17 cellular contexts compared by ENCODE assay signal in the genomic region with DNA sequence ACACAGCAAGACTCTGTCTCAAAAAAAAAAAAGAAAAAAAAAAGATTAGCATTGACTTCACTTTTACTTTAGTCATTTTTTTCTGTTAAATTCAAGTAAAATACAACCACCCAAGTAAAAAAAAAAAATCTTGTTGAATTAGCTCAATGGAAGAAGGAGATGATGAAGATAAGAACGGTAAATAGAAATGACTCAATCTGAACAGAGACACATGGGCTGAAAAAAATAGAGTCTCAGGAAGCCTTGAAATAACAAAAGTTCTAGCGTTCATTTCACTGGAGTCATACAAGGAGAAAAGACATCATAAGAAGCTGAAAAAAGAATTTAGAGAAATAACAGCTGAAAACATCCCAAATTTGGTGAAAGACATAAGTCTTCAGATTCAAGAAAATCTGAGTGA.
DNase-seq lines count a peak whose midpoint lies in the region; ATAC-seq and TF ChIP-seq lines count a peak whose summit lies in the region.
"Had no signal": no experiment of that assay in that cellular context is flagged by ENCODE, and none has a peak within 500 bp of the region (broad histone marks: within the 10 kb centered on the region; RNA-seq: fewer than 3 reads in every experiment).

No MANE protein-coding gene starts in this region.

- peak; percentile 48 to 63 for ATAC-seq in activated CD4-positive, CD25-positive, alpha-beta regulatory T cell treated with anti-CD3 and anti-CD28 coated beads, Interleukin-2, amount 50 U/mL, for 24 hours
- peak; percentile 64 for ATAC-seq in stimulated activated effector memory CD8-positive, alpha-beta T cell treated with anti-CD3 and anti-CD28 coated beads, Interleukin-12 subunit alpha, Interleukin-12 subunit beta, amount 100 ng/mL, for 72 hours
- ATAC-seq: Panc1 had no signal

- TF ChIP-seq CTCF in chondrocyte (IDR thresholded peaks at IDR 0.05): no peak

- peaks cover 4% of the 10 kb centered on the region for H3K9me3 Mint-ChIP-seq in activated naive CD8-positive, alpha-beta T cell (ENCODE audit: low read depth)
- peaks cover 4% of the 10 kb centered on the region for H3K9me3 Mint-ChIP-seq in activated naive CD8-positive, alpha-beta T cell treated with anti-CD3 and anti-CD28 coated beads for 36 hours
- H3K9me3 Mint-ChIP-seq in chondrocyte (ENCODE audit: low read depth): peaks cover 4% of the 10 kb centered on the region
- no peaks in the 10 kb centered on the region for H3K9me3 Mint-ChIP-seq in stimulated activated effector memory CD8-positive, alpha-beta T cell treated with anti-CD3 and anti-CD28 coated beads, Interleukin-12 subunit alpha, Interleukin-12 subunit beta, amount 100 ng/mL, for 72 hours

- POLR2A ChIA-PET in HEK293T (lab: Yijun Ruan, JAX): interaction anchor here (0.6 to 0.8 kb wide), 2 partner anchors 37 to 75 kb away, joined by 3 to 4 read pairs; a partner anchor contains a TSS

- H3K4me3 Mint-ChIP-seq in activated naive CD8-positive, alpha-beta T cell: peak overlapping the region; percentile 42
- no peak overlapping the region for H3K4me3 Mint-ChIP-seq in activated naive CD8-positive, alpha-beta T cell treated with anti-CD3 and anti-CD28 coated beads for 36 hours
- no peak overlapping the region for H3K4me3 Mint-ChIP-seq in chondrocyte (ENCODE audit: unreplicated experiment)
- peak overlapping the region; percentile 22 for H3K4me3 Mint-ChIP-seq in stimulated activated effector memory CD8-positive, alpha-beta T cell treated with anti-CD3 and anti-CD28 coated beads, Interleukin-12 subunit alpha, Interleukin-12 subunit beta, amount 100 ng/mL, for 72 hours
- H3K4me3 Mint-ChIP-seq: CD8-positive, alpha-beta memory T cell had no signal

- DNase-seq in activated CD4-positive, CD25-positive, alpha-beta regulatory T cell treated with anti-CD3 and anti-CD28 coated beads, Interleukin-2, amount 50 U/mL, for 72 hours: no peak
- no peak for DNase-seq in activated naive CD8-positive, alpha-beta T cell treated with anti-CD3 and anti-CD28 coated beads for 36 hours
- DNase-seq in chondrocyte (ENCODE audit: low spot score) (no peak), HEK293T (ENCODE audit: extremely low spot score) (no peak), pons (ENCODE audit: low spot score) (no peak)
- DNase-seq in stimulated activated effector memory CD8-positive, alpha-beta T cell treated with anti-CD3 and anti-CD28 coated beads, Interleukin-12 subunit alpha, Interleukin-12 subunit beta, amount 100 ng/mL, for 72 hours (ENCODE audit: low spot score in 2 of 2): no peak
- DNase-seq: CD8-positive, alpha-beta memory T cell; DND-41; Karpas-422; MM.1S; NCI-H1105; NCI-H187; NCI-H446 treated with DMSO at 0.1 percent for 48 hours; NCI-H748 treated with DMSO at 0.1 percent for 48 hours had no signal

- H3K27ac Mint-ChIP-seq in activated naive CD8-positive, alpha-beta T cell: peak overlapping the region; percentile 75
- no peak overlapping the region for H3K27ac Mint-ChIP-seq in activated naive CD8-positive, alpha-beta T cell treated with anti-CD3 and anti-CD28 coated beads for 36 hours
- peak overlapping the region; percentile 70 for H3K27ac Mint-ChIP-seq in chondrocyte (ENCODE audit: unreplicated experiment)
- peak overlapping the region; percentile 13 for H3K27ac Mint-ChIP-seq in stimulated activated effector memory CD8-positive, alpha-beta T cell treated with anti-CD3 and anti-CD28 coated beads, Interleukin-12 subunit alpha, Interleukin-12 subunit beta, amount 100 ng/mL, for 72 hours
- H3K27ac Mint-ChIP-seq: CD8-positive, alpha-beta memory T cell had no signal

- H3K36me3 Mint-ChIP-seq in activated naive CD8-positive, alpha-beta T cell: no peaks in the 10 kb centered on the region
- H3K36me3 Mint-ChIP-seq in activated naive CD8-positive, alpha-beta T cell treated with anti-CD3 and anti-CD28 coated beads for 36 hours: peaks cover 4% of the 10 kb centered on the region
- no peaks in the 10 kb centered on the region for H3K36me3 Mint-ChIP-seq in chondrocyte (ENCODE audit: low read depth)
- H3K36me3 Mint-ChIP-seq in stimulated activated effector memory CD8-positive, alpha-beta T cell treated with anti-CD3 and anti-CD28 coated beads, Interleukin-12 subunit alpha, Interleukin-12 subunit beta, amount 100 ng/mL, for 72 hours: no peaks in the 10 kb centered on the region
- H3K36me3 Mint-ChIP-seq: CD8-positive, alpha-beta memory T cell had no signal

- peaks cover 15% of the 10 kb centered on the region for H3K4me1 Mint-ChIP-seq in activated naive CD8-positive, alpha-beta T cell (ENCODE audit: low read depth)
- peaks cover 12% of the 10 kb centered on the region for H3K4me1 Mint-ChIP-seq in activated naive CD8-positive, alpha-beta T cell treated with anti-CD3 and anti-CD28 coated beads for 36 hours
- H3K4me1 Mint-ChIP-seq in chondrocyte (ENCODE audit: low read depth): peaks cover 10% of the 10 kb centered on the region
- peaks cover 18% of the 10 kb centered on the region for H3K4me1 Mint-ChIP-seq in stimulated activated effector memory CD8-positive, alpha-beta T cell treated with anti-CD3 and anti-CD28 coated beads, Interleukin-12 subunit alpha, Interleukin-12 subunit beta, amount 100 ng/mL, for 72 hours

- H3K27me3 Mint-ChIP-seq in activated naive CD8-positive, alpha-beta T cell: no peaks in the 10 kb centered on the region
- H3K27me3 Mint-ChIP-seq in activated naive CD8-positive, alpha-beta T cell treated with anti-CD3 and anti-CD28 coated beads for 36 hours: no peaks in the 10 kb centered on the region
- H3K27me3 Mint-ChIP-seq in chondrocyte (ENCODE audit: low read depth): no peaks in the 10 kb centered on the region
- H3K27me3 Mint-ChIP-seq: CD8-positive, alpha-beta memory T cell had no signal

- CTCF ChIA-PET in HEK293T (lab: Yijun Ruan, JAX): no interaction called here

TF ChIP-seq in HEK293T, 16 proteins besides CTCF, POLR2A, EP300 and RAD21:
- TF ChIP-seq, protein P1, sequence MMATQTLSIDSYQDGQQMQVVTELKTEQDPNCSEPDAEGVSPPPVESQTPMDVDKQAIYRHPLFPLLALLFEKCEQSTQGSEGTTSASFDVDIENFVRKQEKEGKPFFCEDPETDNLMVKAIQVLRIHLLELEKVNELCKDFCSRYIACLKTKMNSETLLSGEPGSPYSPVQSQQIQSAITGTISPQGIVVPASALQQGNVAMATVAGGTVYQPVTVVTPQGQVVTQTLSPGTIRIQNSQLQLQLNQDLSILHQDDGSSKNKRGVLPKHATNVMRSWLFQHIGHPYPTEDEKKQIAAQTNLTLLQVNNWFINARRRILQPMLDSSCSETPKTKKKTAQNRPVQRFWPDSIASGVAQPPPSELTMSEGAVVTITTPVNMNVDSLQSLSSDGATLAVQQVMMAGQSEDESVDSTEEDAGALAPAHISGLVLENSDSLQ (IDR thresholded peaks at IDR 0.05): no peak
- TF ChIP-seq ZNF384 (IDR thresholded peaks at IDR 0.05) (no peak), NFRKB (IDR thresholded peaks at IDR 0.05) (no peak), SP1 (IDR thresholded peaks at IDR 0.05) (no peak), TARDBP (IDR thresholded peaks at IDR 0.05) (no peak), FOXM1 (IDR thresholded peaks at IDR 0.05; ENCODE audit: borderline replicate concordance) (no peak), LEF1 (IDR thresholded peaks at IDR 0.05; ENCODE audit: borderline replicate concordance) (no peak)

Comparison
In these comparisons a context has a peak if more than half of its experiments do, and no peak if none do; other contexts are left out.
1. H3K4me3 Mint-ChIP-seq: peak in activated naive CD8-positive, alpha-beta T cell (single experiment) and stimulated activated effector memory CD8-positive, alpha-beta T cell treated with anti-CD3 and anti-CD28 coated beads, Interleukin-12 subunit alpha, Interleukin-12 subunit beta, amount 100 ng/mL, for 72 hours (single experiment); none in activated naive CD8-positive, alpha-beta T cell treated with anti-CD3 and anti-CD28 coated beads for 36 hours (single experiment) and chondrocyte (single experiment).